In the genomic region with DNA sequence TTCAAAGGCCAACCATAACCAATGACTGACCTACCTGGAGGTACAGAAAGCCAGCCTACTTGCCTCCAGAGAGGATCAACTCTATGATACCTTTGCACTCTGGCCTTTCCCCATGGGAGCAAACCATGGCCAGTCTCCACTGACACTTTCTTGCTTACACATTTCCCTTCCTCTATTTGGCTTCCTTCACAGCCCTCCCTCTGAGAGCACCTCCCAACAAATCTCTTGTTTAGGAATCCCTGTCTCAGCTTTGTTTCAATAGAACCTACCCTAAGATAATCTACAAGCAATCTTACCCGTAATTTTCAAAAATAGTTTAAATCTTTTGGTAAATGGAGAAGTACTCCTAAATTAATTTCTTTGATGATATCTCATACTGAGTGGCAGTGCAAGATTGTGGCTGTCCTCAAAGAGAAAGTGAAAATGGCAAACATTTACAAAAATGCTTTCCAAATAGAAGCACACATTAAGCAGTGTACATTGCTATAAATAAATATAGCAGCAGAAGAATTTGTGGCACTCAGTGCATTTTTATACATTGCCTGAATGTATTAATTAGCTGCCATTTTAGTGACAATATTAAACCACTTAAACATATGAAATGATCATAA, we compare ENCODE assay signal across 34 cellular contexts.
DNase-seq lines count a peak whose midpoint lies in the region; ATAC-seq and TF ChIP-seq lines count a peak whose summit lies in the region.
"Had no signal": no experiment of that assay in that cellular context is flagged by ENCODE, and none has a peak within 500 bp of the region (broad histone marks: within the 10 kb centered on the region; RNA-seq: fewer than 3 reads in every experiment).

No MANE protein-coding gene starts in this region.

- peak; percentile 49 for ATAC-seq in GM18502 (IDR thresholded peaks at IDR 0.05; ENCODE audit: poor library complexity, unreplicated experiment)
- ATAC-seq in GM21367 (IDR thresholded peaks at IDR 0.05; ENCODE audit: unreplicated experiment): peak; percentile 54
- peak; percentile 49 for ATAC-seq in HG03280 (IDR thresholded peaks at IDR 0.05; ENCODE audit: unreplicated experiment)
- ATAC-seq in HG02970 (IDR thresholded peaks at IDR 0.05; ENCODE audit: low FRiP score, unreplicated experiment): no peak
- ATAC-seq: activated CD8-positive, alpha-beta memory T cell treated with anti-CD3 and anti-CD28 coated beads, Interleukin-2, amount 10 ng/mL, durations not matched to agents 7 days and 5 days; lower lobe of right lung; naive thymus-derived CD4-positive, alpha-beta T cell; psoas muscle had no signal

- TF ChIP-seq CTCF in VCaP (conservative IDR thresholded peaks at IDR 0.05): no peak

- peak overlapping the region; percentile 14; the same call in 1 of the 2 replicates for H3K27ac ChIP-seq in VCaP
- H3K27ac ChIP-seq: cardiac muscle cell, lower lobe of right lung, PC-9, psoas muscle, sigmoid colon, uterus had no signal

- DNase-seq in NCI-H1417 (lab: John Stamatoyannopoulos, UW): no peak
- no peak for DNase-seq in activated CD4-positive, CD25-positive, alpha-beta regulatory T cell (lab: John Stamatoyannopoulos, UW)
- no peak for DNase-seq in Ammon's horn (ENCODE audit: low spot score)
- DNase-seq: activated CD4-positive, alpha-beta T cell treated with anti-CD3 and anti-CD28 coated beads, Interleukin-2, amount 50 U/mL, for 1 hour; activated CD8-positive, alpha-beta memory T cell treated with anti-CD3 and anti-CD28 coated beads, Interleukin-2, amount 10 ng/mL, durations not matched to agents 7 days and 5 days; activated gamma-delta T cell treated with Interleukin-2 at 50 U/mL for 16 hours; activated naive CD8-positive, alpha-beta T cell treated with anti-CD3 and anti-CD28 coated beads, Interleukin-2, amount 10 ng/mL, durations not matched to agents 7 days and 5 days; activated T-cell treated with anti-CD3 and anti-CD28 coated beads, Interleukin-2, amount 50 U/mL, for 48 hours; AML-193; CD8-positive, alpha-beta memory T cell; DMS 273 treated with DMSO at 0.1 percent for 48 hours; effector CD4-positive, alpha-beta T cell; EL; H9; hippocampal formation; lower lobe of right lung; midbrain; naive thymus-derived CD4-positive, alpha-beta T cell; NCI-H1105 treated with DMSO at 0.1 percent for 48 hours; NCI-H2029; NCI-H524; PC-9; psoas muscle; sigmoid colon; stimulated activated CD4-positive, alpha-beta T cell treated with anti-CD3 and anti-CD28 coated beads, Interleukin-12 subunit alpha, Interleukin-12 subunit beta, amount 100 ng/mL, for 4 hours; stimulated activated CD4-positive, alpha-beta T cell treated with anti-CD3 and anti-CD28 coated beads, Interleukin-2, amount 100 ng/mL, for 48 hours; stomach; uterus had no signal
